ENCODE assay signal across 6 cellular contexts in the genomic region with DNA sequence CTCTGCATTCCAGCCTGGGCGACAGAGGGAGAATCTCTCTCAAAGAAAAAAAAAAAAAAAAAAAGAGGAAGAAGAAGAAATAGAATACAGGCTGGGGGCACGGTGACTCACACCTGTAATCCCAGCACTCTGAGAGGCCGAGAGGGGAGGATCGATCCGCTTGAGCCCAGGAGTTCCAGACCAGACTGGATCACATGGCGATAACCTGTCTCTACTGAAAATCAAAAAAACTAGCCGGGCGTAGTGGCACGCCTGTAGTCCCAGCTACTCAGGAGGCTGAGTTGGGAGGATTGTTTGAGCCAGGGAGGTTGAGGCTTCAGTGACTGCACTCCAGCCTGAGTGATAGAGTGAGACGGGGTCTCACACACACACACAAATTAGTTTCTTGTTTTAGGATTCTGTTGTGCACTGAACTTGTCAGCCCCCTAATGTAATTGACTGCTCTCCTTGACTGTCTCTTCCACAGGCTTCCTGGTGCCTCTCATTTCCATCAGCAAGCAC.
DNase-seq lines count a peak whose midpoint lies in the region; ATAC-seq lines count a peak whose summit lies in the region.

No MANE protein-coding gene starts in this region.

- H3K27me3 Mint-ChIP-seq in dendritic cell treated with granulocyte-macrophage colony-stimulating factor and Interleukin-4, amounts not matched to agents 40 ng/mL and 50 ng/mL, for 4 days = no peaks in the 10 kb centered on the region

- no peak for ATAC-seq in HG02840 (IDR thresholded peaks at IDR 0.05; ENCODE audit: low FRiP score, unreplicated experiment)
- ATAC-seq in GM18861 (IDR thresholded peaks at IDR 0.05; ENCODE audit: unreplicated experiment) = no peak

- intact Hi-C loops in dendritic cell treated with granulocyte-macrophage colony-stimulating factor and Interleukin-4, amounts not matched to agents 40 ng/mL and 50 ng/mL, for 4 days (cut with micrococcal nuclease) = loop anchor here (1.0 to 2.0 kb wide), 3 partner anchors 27 to 187 kb away; a partner anchor contains a TSS

- H3K4me3 Mint-ChIP-seq in dendritic cell treated with granulocyte-macrophage colony-stimulating factor and Interleukin-4, amounts not matched to agents 40 ng/mL and 50 ng/mL, for 4 days = peak overlapping the region; percentile 93

- peak overlapping the region; percentile 100 for H3K27ac Mint-ChIP-seq in dendritic cell treated with granulocyte-macrophage colony-stimulating factor and Interleukin-4, amounts not matched to agents 40 ng/mL and 50 ng/mL, for 4 days

- H3K9me3 Mint-ChIP-seq in dendritic cell treated with granulocyte-macrophage colony-stimulating factor and Interleukin-4, amounts not matched to agents 40 ng/mL and 50 ng/mL, for 4 days = no peaks in the 10 kb centered on the region

- H3K36me3 Mint-ChIP-seq in dendritic cell treated with granulocyte-macrophage colony-stimulating factor and Interleukin-4, amounts not matched to agents 40 ng/mL and 50 ng/mL, for 4 days (ENCODE audit: low read depth) = peaks cover 45% of the 10 kb centered on the region

- DNase-seq in AML-193 (lab: John Stamatoyannopoulos, UW) (peak; percentile 31 to 57), MV-4-11 (lab: John Stamatoyannopoulos, UW) (peak; percentile 77), pons (ENCODE audit: low spot score) (peak; percentile 23)

- peaks cover 68% of the 10 kb centered on the region for H3K4me1 Mint-ChIP-seq in dendritic cell treated with granulocyte-macrophage colony-stimulating factor and Interleukin-4, amounts not matched to agents 40 ng/mL and 50 ng/mL, for 4 days (ENCODE audit: low read depth)

Comparison
In these comparisons a context has a peak if more than half of its experiments do, and no peak if none do; other contexts are left out.
1. DNase-seq: peak in every context shown above with its lines; median percentile 77 in MV-4-11; 44 in AML-193; 23 in pons.